ENCODE assay signal across 26 cellular contexts in genomic region chr6:65637289-65638046, GRCh38.
"Had no signal": no experiment of that assay in that cellular context is flagged by ENCODE, and none has a peak within 500 bp of the region (broad histone marks: within the 10 kb centered on the region; RNA-seq: fewer than 3 reads in every experiment).

No MANE protein-coding gene starts in this region.

- H3K4me1 Mint-ChIP-seq: activated B cell treated with CpG ODN at 0.5 μM for 24 hours; activated naive CD4-positive, alpha-beta T cell treated with anti-CD3 and anti-CD28 coated beads, Interleukin-2, amount 10 ng/mL, durations not matched to agents 7 days and 5 days; activated naive CD8-positive, alpha-beta T cell treated with anti-CD3 and anti-CD28 coated beads, Interleukin-2, amount 50 U/mL, for 24 hours; brain had no signal

- DNase-seq: activated B cell treated with CpG ODN at 0.5 μM for 24 hours; activated CD4-positive, alpha-beta memory T cell treated with anti-CD3 and anti-CD28 coated beads for 36 hours; activated CD4-positive, alpha-beta T cell treated with anti-CD3 and anti-CD28 coated beads for 4 hours; activated CD4-positive, alpha-beta T cell treated with anti-CD3 and anti-CD28 coated beads, Interleukin-2, amount 50 U/mL, for 1 hour; activated CD4-positive, CD25-positive, alpha-beta regulatory T cell treated with anti-CD3 and anti-CD28 coated beads, Interleukin-2, amount 50 U/mL, for 72 hours; activated CD8-positive, alpha-beta memory T cell treated with anti-CD3 and anti-CD28 coated beads, Interleukin-2, amount 50 U/mL, for 4 hours; activated effector memory CD4-positive, alpha-beta T cell treated with Interleukin-2 at 50 U/mL for 16 hours; activated naive CD4-positive, alpha-beta T cell treated with anti-CD3 and anti-CD28 coated beads, Interleukin-2, amount 10 ng/mL, durations not matched to agents 7 days and 5 days; activated naive CD8-positive, alpha-beta T cell treated with anti-CD3 and anti-CD28 coated beads, Interleukin-2, amount 50 U/mL, for 24 hours; activated T-cell treated with anti-CD3 and anti-CD28 coated beads for 4 hours; activated T-cell treated with anti-CD3 and anti-CD28 coated beads, Interleukin-2, amount 50 U/mL, for 4 hours; anterior cingulate cortex; Karpas-422; NCI-H1105; NCI-H1417 treated with DMSO at 0.1 percent for 48 hours; NCI-H2081 treated with DMSO at 0.1 percent for 48 hours; NCI-H226; NCI-H446 treated with DMSO at 0.1 percent for 48 hours; SW 1271; T-helper 1 cell; T-helper 2 cell; T-helper 9 cell had no signal

- H3K27ac Mint-ChIP-seq: activated B cell treated with CpG ODN at 0.5 μM for 24 hours; activated CD4-positive, alpha-beta memory T cell treated with anti-CD3 and anti-CD28 coated beads for 36 hours; activated naive CD4-positive, alpha-beta T cell treated with anti-CD3 and anti-CD28 coated beads, Interleukin-2, amount 10 ng/mL, durations not matched to agents 7 days and 5 days; activated naive CD8-positive, alpha-beta T cell; activated naive CD8-positive, alpha-beta T cell treated with anti-CD3 and anti-CD28 coated beads, Interleukin-2, amount 50 U/mL, for 24 hours had no signal

- H3K4me3 Mint-ChIP-seq: activated B cell treated with CpG ODN at 0.5 μM for 24 hours; activated CD4-positive, alpha-beta memory T cell treated with anti-CD3 and anti-CD28 coated beads for 36 hours; activated naive CD4-positive, alpha-beta T cell treated with anti-CD3 and anti-CD28 coated beads, Interleukin-2, amount 10 ng/mL, durations not matched to agents 7 days and 5 days; activated naive CD8-positive, alpha-beta T cell; activated naive CD8-positive, alpha-beta T cell treated with anti-CD3 and anti-CD28 coated beads, Interleukin-2, amount 50 U/mL, for 24 hours; activated T-cell treated with anti-CD3 and anti-CD28 coated beads, Interleukin-2, amount 50 U/mL, for 4 hours; brain had no signal

- FAIRE-seq: bronchial epithelial cell had no signal

- ATAC-seq: activated naive CD8-positive, alpha-beta T cell treated with anti-CD3 and anti-CD28 coated beads, Interleukin-2, amount 50 U/mL, for 24 hours; activated T-cell treated with anti-CD3 and anti-CD28 coated beads, Interleukin-2, amount 50 U/mL, for 4 hours; Panc1 had no signal

- H3K9me3 Mint-ChIP-seq: activated naive CD8-positive, alpha-beta T cell treated with anti-CD3 and anti-CD28 coated beads, Interleukin-2, amount 50 U/mL, for 24 hours; brain had no signal

- H3K36me3 Mint-ChIP-seq: activated CD4-positive, alpha-beta memory T cell treated with anti-CD3 and anti-CD28 coated beads for 36 hours; activated naive CD4-positive, alpha-beta T cell treated with anti-CD3 and anti-CD28 coated beads, Interleukin-2, amount 10 ng/mL, durations not matched to agents 7 days and 5 days; activated naive CD8-positive, alpha-beta T cell; brain had no signal

- H3K27me3 Mint-ChIP-seq: activated B cell treated with CpG ODN at 0.5 μM for 24 hours; activated CD4-positive, alpha-beta memory T cell treated with anti-CD3 and anti-CD28 coated beads for 36 hours; activated naive CD4-positive, alpha-beta T cell treated with anti-CD3 and anti-CD28 coated beads, Interleukin-2, amount 10 ng/mL, durations not matched to agents 7 days and 5 days; activated naive CD8-positive, alpha-beta T cell; activated naive CD8-positive, alpha-beta T cell treated with anti-CD3 and anti-CD28 coated beads, Interleukin-2, amount 50 U/mL, for 24 hours; brain had no signal
